Comparison of ENCODE assay signal across 10 cellular contexts in the genomic region with DNA sequence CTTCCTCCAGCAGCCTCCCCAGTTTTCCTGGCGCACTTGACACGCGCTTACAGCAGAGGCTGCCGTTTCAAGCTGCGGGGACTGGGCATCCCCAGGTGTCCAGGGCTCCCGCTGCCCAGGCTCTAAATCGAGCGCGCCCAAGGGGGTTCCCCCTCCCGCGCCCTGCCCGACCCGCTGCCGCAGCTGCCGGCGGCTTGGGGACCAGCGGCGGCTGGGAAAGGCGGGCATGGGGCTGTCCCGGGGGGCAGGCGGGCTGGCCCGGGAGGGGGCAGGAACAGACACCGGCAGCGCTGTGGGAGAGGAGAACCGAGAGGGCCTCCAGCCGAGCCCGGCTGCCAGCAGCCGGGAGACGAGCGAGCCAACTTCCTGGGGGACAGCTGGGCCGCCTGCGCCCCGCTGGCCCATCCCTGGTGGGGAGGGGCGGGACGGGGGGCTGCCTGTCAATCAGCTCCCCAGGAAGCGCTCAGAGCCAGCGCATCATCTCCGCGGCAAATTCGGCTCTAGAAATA. TPM values are rescaled to one million over a fixed set of nuclear protein-coding genes. Genes with fewer than 3 reads are reported as not detected.
DNase-seq lines count a peak whose midpoint lies in the region; ATAC-seq, FAIRE-seq and TF ChIP-seq lines count a peak whose summit lies in the region.
"Had no signal": no experiment of that assay in that cellular context is flagged by ENCODE, and none has a peak within 500 bp of the region (broad histone marks: within the 10 kb centered on the region; RNA-seq: fewer than 3 reads in every experiment).

No MANE protein-coding gene starts in this region.

- peaks cover 22% of the 10 kb centered on the region for H3K27me3 Mint-ChIP-seq in activated naive CD8-positive, alpha-beta T cell treated with anti-CD3 and anti-CD28 coated beads, Interleukin-2, amount 50 U/mL, for 24 hours

- no peaks in the 10 kb centered on the region for H3K9me3 Mint-ChIP-seq in activated naive CD8-positive, alpha-beta T cell treated with anti-CD3 and anti-CD28 coated beads, Interleukin-2, amount 50 U/mL, for 24 hours
- H3K9me3 Mint-ChIP-seq: IgD-negative memory B cell had no signal

- H3K4me3 Mint-ChIP-seq in activated naive CD8-positive, alpha-beta T cell treated with anti-CD3 and anti-CD28 coated beads, Interleukin-2, amount 50 U/mL, for 24 hours: peak overlapping the region; percentile 36

- TF ChIP-seq CTCF in heart right ventricle (IDR thresholded peaks at IDR 0.05): no peak

- intact Hi-C loops in heart right ventricle (cut with DNase I): no loop called here
- intact Hi-C loops in left ventricle myocardium superior (cut with micrococcal nuclease): no loop called here

- H3K36me3 Mint-ChIP-seq in activated naive CD8-positive, alpha-beta T cell treated with anti-CD3 and anti-CD28 coated beads, Interleukin-2, amount 50 U/mL, for 24 hours (ENCODE audit: low read depth): no peaks in the 10 kb centered on the region
- H3K36me3 Mint-ChIP-seq: IgD-negative memory B cell had no signal

- H4K20me1 ChIP-seq in GM23248 (ENCODE audit: insufficient read depth): no peaks in the 10 kb centered on the region

- H3F3A ChIP-seq in GM23248 (ENCODE audit: insufficient read depth): no peaks in the 10 kb centered on the region

- H3K36me3 ChIP-seq in heart right ventricle (no peaks in the 10 kb centered on the region), mesodermal cell (ENCODE audit: control insufficient read depth, insufficient read depth, low read length) (no peaks in the 10 kb centered on the region), GM23248 (ENCODE audit: low read depth) (no peaks in the 10 kb centered on the region)

- FAIRE-seq in urothelium cell line (lab: Jason Lieb, UNC): peak; percentile 9
- FAIRE-seq: TTC549 had no signal

- H3K9ac ChIP-seq in GM23248: no peak overlapping the region

- in situ Hi-C loops in GM23248 (cut with MboI): no loop called here

- H3K9me2 ChIP-seq in GM23248 (ENCODE audit: insufficient read depth): no peaks in the 10 kb centered on the region

- peak overlapping the region in 9 of 10 donors; percentile 3 to 44 (median 35) for H3K4me3 ChIP-seq in heart right ventricle
- peak overlapping the region; percentile 42 for H3K4me3 ChIP-seq in mesodermal cell (ENCODE audit: extremely low read depth, insufficient read depth, low read length, poor library complexity, severe bottlenecking)
- no peak overlapping the region for H3K4me3 ChIP-seq in GM23248

- H2AFZ ChIP-seq in GM23248: no peak overlapping the region

- WGBS in heart right ventricle, 2 donors: 1 to 2% methylated on average over 38 to 40 of the region's 40 CpGs
- 0 to 2% methylated on average over 20 to 36 of the region's 40 CpGs for WGBS in mesodermal cell (ENCODE audit: insufficient coverage in 2 of 2), 2 experiments
- 3 to 10% methylated on average over 11 to 38 of the region's 40 CpGs for WGBS in GM23248 (ENCODE audit: low coverage in 1 of 2, low lambda C conversion rate in 2 of 2, missing lambda C conversion rate in 2 of 2), 2 experiments

- ATAC-seq in heart right ventricle: peak in 1 of 8 donors; percentile 24
- no peak for ATAC-seq in left ventricle myocardium superior
- peak; percentile 26 for ATAC-seq in activated naive CD8-positive, alpha-beta T cell treated with anti-CD3 and anti-CD28 coated beads, Interleukin-2, amount 50 U/mL, for 24 hours

- H3K27me3 ChIP-seq in heart right ventricle: peaks cover 8 to 85% (median 73%) of the 10 kb centered on the region in 7 donors
- H3K27me3 ChIP-seq in GM23248 (replicated peaks; ENCODE audit: insufficient read depth): peaks cover 37% of the 10 kb centered on the region

- H3K27ac Mint-ChIP-seq in activated naive CD8-positive, alpha-beta T cell treated with anti-CD3 and anti-CD28 coated beads, Interleukin-2, amount 50 U/mL, for 24 hours: no peak overlapping the region
- H3K27ac Mint-ChIP-seq: IgD-negative memory B cell had no signal

- H3K4me2 ChIP-seq in GM23248 (ENCODE audit: unreplicated experiment): no peak overlapping the region

- no peaks in the 10 kb centered on the region for H3K79me2 ChIP-seq in GM23248 (ENCODE audit: insufficient read depth)

- peaks cover 0 to 11% (median 8%) of the 10 kb centered on the region in 9 donors for H3K4me1 ChIP-seq in heart right ventricle
- H3K4me1 ChIP-seq in mesodermal cell (ENCODE audit: control insufficient read depth, insufficient read depth, low read length, poor library complexity, severe bottlenecking): no peaks in the 10 kb centered on the region
- no peaks in the 10 kb centered on the region for H3K4me1 ChIP-seq in GM23248 (ENCODE audit: insufficient read depth)

- DNase-seq in heart right ventricle: no peak
- DNase-seq in left ventricle myocardium superior: no peak
- DNase-seq in activated naive CD8-positive, alpha-beta T cell treated with anti-CD3 and anti-CD28 coated beads, Interleukin-2, amount 50 U/mL, for 24 hours: peak; percentile 45
- no peak for DNase-seq in urothelium cell line (ENCODE audit: low spot score)
- no peak for DNase-seq in hippocampal formation (lab: John Stamatoyannopoulos, UW)
- DNase-seq in SW480 (ENCODE audit: low spot score): no peak
- DNase-seq in GM23248: no peak

- H3K4me1 Mint-ChIP-seq in activated naive CD8-positive, alpha-beta T cell treated with anti-CD3 and anti-CD28 coated beads, Interleukin-2, amount 50 U/mL, for 24 hours: peaks cover 24% of the 10 kb centered on the region

- H3K27ac ChIP-seq in heart right ventricle (no peak overlapping the region), mesodermal cell (ENCODE audit: low read depth, low read length, severe bottlenecking) (no peak overlapping the region), GM23248 (no peak overlapping the region)

- H3K9me3 ChIP-seq in heart right ventricle: no peaks in the 10 kb centered on the region
- H3K9me3 ChIP-seq in mesodermal cell (ENCODE audit: control insufficient read depth, low read length): no peaks in the 10 kb centered on the region
- H3K9me3 ChIP-seq in GM23248 (ENCODE audit: low read depth): no peaks in the 10 kb centered on the region

RNA-seq across cellular contexts. Expression of a gene that starts 14.9 kb away (rescaled TPM):
- total RNA-seq in heart right ventricle (under 1 TPM in 1 of 10 donors, not detected in 9; 0.11 TPM), left ventricle myocardium superior (not detected)
- polyA plus RNA-seq in heart right ventricle (under 1 TPM; 0.01 to 0.15 TPM), GM23248 (2016; fragmentation: Nextera tagmentation; extraction: Ambion mirVana) (not detected in 2 replicates)
- 0.52 TPM for polyA plus RNA-seq in mesodermal cell (2013, experiment 1 of 2)
- 0.40 TPM for polyA plus RNA-seq in mesodermal cell (2013, experiment 2 of 2)
- not detected in 2 replicates for total RNA-seq in GM23248 (2014; rRNA removed; shearing (Covaris generic))

RNA-seq across cellular contexts. Expression of a gene that starts 40.9 kb away (rescaled TPM):
- total RNA-seq in heart right ventricle: 10 to 100 TPM; 29.7 to 53.5 (median 43.3) TPM
- polyA plus RNA-seq in heart right ventricle: 10 to 100 TPM; 25.5 to 54.2 TPM
- total RNA-seq in left ventricle myocardium superior: 35.9 TPM
- polyA plus RNA-seq in mesodermal cell (2013, experiment 1 of 2): 46.9 TPM
- polyA plus RNA-seq in mesodermal cell (2013, experiment 2 of 2): 44.1 TPM
- 52.5 and 55.4 TPM in 2 replicates for total RNA-seq in GM23248 (2014; rRNA removed; shearing (Covaris generic))
- 68.8 and 72.6 TPM in 2 replicates for polyA plus RNA-seq in GM23248 (2016; fragmentation: Nextera tagmentation; extraction: Ambion mirVana)

RNA-seq across cellular contexts. Expression of a gene that starts 52.4 kb away (rescaled TPM):
- total RNA-seq in heart right ventricle: 10 to 100 TPM; 38.8 to 78.4 (median 46.6) TPM
- 10 to 100 TPM; 29.3 to 92.4 TPM for polyA plus RNA-seq in heart right ventricle
- total RNA-seq in left ventricle myocardium superior: 45.5 TPM
- polyA plus RNA-seq in mesodermal cell (2013, experiment 1 of 2): 219 TPM
- 199 TPM for polyA plus RNA-seq in mesodermal cell (2013, experiment 2 of 2)
- 275 and 319 TPM in 2 replicates for total RNA-seq in GM23248 (2014; rRNA removed; shearing (Covaris generic))
- 686 and 702 TPM in 2 replicates for polyA plus RNA-seq in GM23248 (2016; fragmentation: Nextera tagmentation; extraction: Ambion mirVana)

RNA-seq across cellular contexts. Expression of a gene that starts 53.5 kb away (rescaled TPM):
- total RNA-seq in heart right ventricle (10 to 100 TPM in 9 of 10 donors, 1 to 10 TPM in 1; 9.8 to 22.0 (median 13.5) TPM), left ventricle myocardium superior (16.9 TPM)
- polyA plus RNA-seq in heart right ventricle (10 to 100 TPM; 10.2 to 12.7 TPM), GM23248 (2016; fragmentation: Nextera tagmentation; extraction: Ambion mirVana) (11.1 and 11.3 TPM in 2 replicates)
- 24.8 TPM for polyA plus RNA-seq in mesodermal cell (2013, experiment 1 of 2)
- 20.6 TPM for polyA plus RNA-seq in mesodermal cell (2013, experiment 2 of 2)
- 14.4 and 17.9 TPM in 2 replicates for total RNA-seq in GM23248 (2014; rRNA removed; shearing (Covaris generic))
